9 cellular contexts compared by ENCODE assay signal in the genomic region with DNA sequence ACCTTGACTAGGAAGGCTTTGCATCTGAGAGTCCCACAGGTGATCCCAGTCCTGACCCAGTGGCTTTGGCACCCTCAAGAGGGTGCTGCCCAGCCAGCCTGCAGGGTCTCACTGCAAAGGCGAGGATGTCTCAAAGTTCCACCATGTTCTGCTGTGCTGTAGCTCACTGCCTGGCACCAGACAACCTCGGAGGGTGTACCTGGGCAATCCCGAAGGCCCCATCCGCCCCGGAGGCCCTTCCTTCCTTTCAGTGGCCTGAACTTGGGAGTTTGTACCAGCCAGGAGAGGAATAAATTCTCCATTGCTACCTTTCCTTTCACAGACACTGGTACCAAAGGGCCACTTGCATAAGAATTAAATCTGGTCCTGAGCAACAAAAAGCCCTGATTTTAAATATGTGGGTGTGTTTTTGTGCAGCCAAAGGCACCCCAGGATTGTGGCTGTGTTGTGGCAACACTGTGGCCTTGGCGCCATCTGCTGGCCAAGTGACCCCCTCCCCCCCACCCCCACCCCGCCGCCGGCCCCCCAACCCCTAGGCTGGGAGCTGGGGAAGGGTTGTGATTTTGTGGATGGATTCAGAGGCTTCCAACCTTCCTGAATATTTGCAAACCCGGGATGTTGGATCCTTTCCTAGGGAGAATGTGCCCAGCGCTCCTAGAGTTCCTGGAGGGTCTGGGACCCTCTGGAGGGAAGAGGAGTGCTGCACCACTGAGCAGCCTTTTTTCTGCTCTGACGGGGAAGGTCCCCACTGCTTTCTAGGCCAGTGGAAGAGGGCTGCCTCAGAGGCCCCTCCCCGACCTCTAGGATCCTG. TPM values are rescaled to one million over a fixed set of nuclear protein-coding genes. Genes with fewer than 3 reads are reported as not detected.
DNase-seq lines count a peak whose midpoint lies in the region; ATAC-seq and TF ChIP-seq lines count a peak whose summit lies in the region.
"Had no signal": no experiment of that assay in that cellular context is flagged by ENCODE, and none has a peak within 500 bp of the region (broad histone marks: within the 10 kb centered on the region; RNA-seq: fewer than 3 reads in every experiment).

No MANE protein-coding gene starts in this region.

- peak overlapping the region; percentile 92 for H2AFZ ChIP-seq in neural progenitor cell (replicated peaks)

- H3K27me3 ChIP-seq in neural progenitor cell, result no peaks in the 10 kb centered on the region

- peaks cover 2% of the 10 kb centered on the region for H3K4me1 Mint-ChIP-seq in neural progenitor cell
- no peaks in the 10 kb centered on the region for H3K4me1 Mint-ChIP-seq in T-helper 2 cell treated with Interferon-gamma antibody and Interleukin-4, amounts not matched to agents 5 μg/mL and 100 μg/mL, for 36 hours (ENCODE audit: low read depth)
- H3K4me1 Mint-ChIP-seq: IgD-negative memory B cell had no signal

- no peak overlapping the region for H3K27ac Mint-ChIP-seq in neural progenitor cell
- no peak overlapping the region for H3K27ac Mint-ChIP-seq in T-helper 2 cell treated with Interferon-gamma antibody and Interleukin-4, amounts not matched to agents 5 μg/mL and 100 μg/mL, for 36 hours
- H3K27ac Mint-ChIP-seq: IgD-negative memory B cell had no signal

- H3K27ac ChIP-seq in neural progenitor cell, result no peak overlapping the region

- ATAC-seq in HG02798 (IDR thresholded peaks at IDR 0.05; ENCODE audit: poor library complexity, unreplicated experiment), result no peak

- H3K9me3 ChIP-seq in neural progenitor cell (ENCODE audit: low read depth), result no peaks in the 10 kb centered on the region

- H3K36me3 Mint-ChIP-seq in neural progenitor cell, result no peaks in the 10 kb centered on the region
- H3K36me3 Mint-ChIP-seq in T-helper 2 cell treated with Interferon-gamma antibody and Interleukin-4, amounts not matched to agents 5 μg/mL and 100 μg/mL, for 36 hours (ENCODE audit: low read depth), result no peaks in the 10 kb centered on the region
- H3K36me3 Mint-ChIP-seq: IgD-negative memory B cell had no signal

- H3F3A ChIP-seq in neural progenitor cell (ENCODE audit: low read depth), result no peaks in the 10 kb centered on the region

- H3K9ac ChIP-seq in neural progenitor cell, result no peak overlapping the region

- no peaks in the 10 kb centered on the region for H4K20me1 ChIP-seq in neural progenitor cell (ENCODE audit: low read depth)

- H3K9me3 Mint-ChIP-seq in neural progenitor cell, result no peaks in the 10 kb centered on the region
- H3K9me3 Mint-ChIP-seq in T-helper 2 cell treated with Interferon-gamma antibody and Interleukin-4, amounts not matched to agents 5 μg/mL and 100 μg/mL, for 36 hours, result no peaks in the 10 kb centered on the region
- H3K9me3 Mint-ChIP-seq: IgD-negative memory B cell had no signal

- no peaks in the 10 kb centered on the region for H3K36me3 ChIP-seq in neural progenitor cell

- H3K4me3 Mint-ChIP-seq in neural progenitor cell, result no peak overlapping the region
- H3K4me3 Mint-ChIP-seq in T-helper 2 cell treated with Interferon-gamma antibody and Interleukin-4, amounts not matched to agents 5 μg/mL and 100 μg/mL, for 36 hours, result no peak overlapping the region
- H3K4me3 Mint-ChIP-seq: IgD-negative memory B cell had no signal

- peak; percentile 37 for TF ChIP-seq CTCF in GM12865 (IDR thresholded peaks at IDR 0.05; ENCODE audit: insufficient read depth, low read depth, low read length, missing control alignments)
- peak; percentile 70 for TF ChIP-seq CTCF in neural progenitor cell (IDR thresholded peaks at IDR 0.05)

- no peaks in the 10 kb centered on the region for H3K79me2 ChIP-seq in neural progenitor cell (ENCODE audit: low read depth)

- peaks cover 7% of the 10 kb centered on the region for H3K27me3 Mint-ChIP-seq in neural progenitor cell (ENCODE audit: insufficient read depth, low read depth)
- H3K27me3 Mint-ChIP-seq in T-helper 2 cell treated with Interferon-gamma antibody and Interleukin-4, amounts not matched to agents 5 μg/mL and 100 μg/mL, for 36 hours (ENCODE audit: low read depth), result peaks cover 2% of the 10 kb centered on the region
- H3K27me3 Mint-ChIP-seq: IgD-negative memory B cell had no signal

- DNase-seq in GM12865 (ENCODE audit: low read depth) (peak; percentile 53), RKO (ENCODE audit: low spot score) (peak; percentile 21), cerebellum (ENCODE audit: low spot score) (peak; percentile 53), neural progenitor cell (ENCODE audit: low spot score) (peak; percentile 61), DMS153 treated with DMSO at 0.1 percent for 48 hours (lab: John Stamatoyannopoulos, UW; ENCODE audit: unreplicated experiment) (no peak), DMS114 treated with DMSO at 0.1 percent for 48 hours (lab: John Stamatoyannopoulos, UW; ENCODE audit: unreplicated experiment) (no peak)
- DNase-seq in T-helper 2 cell treated with Interferon-gamma antibody and Interleukin-4, amounts not matched to agents 5 μg/mL and 100 μg/mL, for 36 hours (ENCODE audit: low spot score), result no peak

- H3K4me1 ChIP-seq in neural progenitor cell, result no peaks in the 10 kb centered on the region

- H3K4me2 ChIP-seq in neural progenitor cell, result no peak overlapping the region

- H3K4me3 ChIP-seq in GM12865 (ENCODE audit: low read depth, low read length), result no peak overlapping the region
- no peak overlapping the region for H3K4me3 ChIP-seq in neural progenitor cell

RNA-seq across cellular contexts. Expression of gene PTPN23, which starts 9.7 kb away (rescaled TPM):
- total RNA-seq in cerebellum (12.8 TPM), neural progenitor cell (ENCODE audit: low replicate concordance) (3.4 and 8.6 TPM in 2 replicates)

Comparison
In these comparisons a context has a peak if more than half of its experiments do, and no peak if none do; other contexts are left out.
1. DNase-seq: peak in GM12865 (single experiment), RKO (single experiment), cerebellum (single experiment) and neural progenitor cell (single experiment); none in DMS153 treated with DMSO at 0.1 percent for 48 hours (single experiment), DMS114 treated with DMSO at 0.1 percent for 48 hours (single experiment) and T-helper 2 cell treated with Interferon-gamma antibody and Interleukin-4, amounts not matched to agents 5 μg/mL and 100 μg/mL, for 36 hours (single experiment).